8 cellular contexts compared by ENCODE assay signal in genomic region chr11:115919341-115920086, GRCh38.
DNase-seq lines count a peak whose midpoint lies in the region; ATAC-seq, FAIRE-seq and TF ChIP-seq lines count a peak whose summit lies in the region.

No MANE protein-coding gene starts in this region.

- DNase-seq in DMS53 treated with DMSO at 0.1 percent for 48 hours (lab: John Stamatoyannopoulos, UW; ENCODE audit: unreplicated experiment) (peak; percentile 71), bronchial epithelial cell (ENCODE audit: low read depth) (peak; percentile 35), GF-D8 (lab: John Stamatoyannopoulos, UW) (no peak), EL (no peak), sigmoid colon (no peak), NCI-H1436 treated with DMSO at 0.1 percent for 48 hours (lab: John Stamatoyannopoulos, UW) (no peak)

- H3K9me3 ChIP-seq in sigmoid colon: no peaks in the 10 kb centered on the region

- intact Hi-C loops in sigmoid colon (cut with DNase I): no loop called here

- TF ChIP-seq CTCF in bronchial epithelial cell (IDR thresholded peaks at IDR 0.05; ENCODE audit: insufficient read depth, low read length, severe bottlenecking) (no peak), sigmoid colon (IDR thresholded peaks at IDR 0.05) (no peak)

- H3K27ac ChIP-seq in sigmoid colon: no peak overlapping the region

- H3K4me3 ChIP-seq in bronchial epithelial cell (ENCODE audit: low read depth, low read length) (no peak overlapping the region), sigmoid colon (no peak overlapping the region)

- FAIRE-seq in bronchial epithelial cell (lab: Jason Lieb, UNC): no peak

- no peaks in the 10 kb centered on the region for H3K36me3 ChIP-seq in bronchial epithelial cell (ENCODE audit: control insufficient read depth, insufficient read depth, low read length)
- no peaks in the 10 kb centered on the region for H3K36me3 ChIP-seq in sigmoid colon

- H3K27me3 ChIP-seq in bronchial epithelial cell (ENCODE audit: control insufficient read depth, insufficient read depth, low read length) (no peaks in the 10 kb centered on the region), sigmoid colon (no peaks in the 10 kb centered on the region)

- TF ChIP-seq EP300 in sigmoid colon (IDR thresholded peaks at IDR 0.05): no peak

- ATAC-seq in GM19395 (IDR thresholded peaks at IDR 0.05; ENCODE audit: unreplicated experiment): peak; percentile 60
- ATAC-seq in HG03354 (IDR thresholded peaks at IDR 0.05; ENCODE audit: poor library complexity, severe bottlenecking, unreplicated experiment): peak; percentile 62

- H3K4me1 ChIP-seq in sigmoid colon: peaks cover 0 to 20% (median 10%) of the 10 kb centered on the region in 4 donors

- no peak for TF ChIP-seq POLR2A in sigmoid colon (IDR thresholded peaks at IDR 0.05)

- WGBS in sigmoid colon, 2 donors: 58 to 66% methylated on average over 4 of the region's 4 CpGs

Comparison
In these comparisons a context has a peak if more than half of its experiments do, and no peak if none do; other contexts are left out.
1. DNase-seq: peak in DMS53 treated with DMSO at 0.1 percent for 48 hours (single experiment) and bronchial epithelial cell (single experiment); none in GF-D8 (single experiment), EL (single experiment), sigmoid colon (single experiment) and NCI-H1436 treated with DMSO at 0.1 percent for 48 hours (single experiment).